In genomic region chr3:17546500-17546899, GRCh38 we compare ENCODE assay signal across 18 cellular contexts.
DNase-seq lines count a peak whose midpoint lies in the region; ATAC-seq and TF ChIP-seq lines count a peak whose summit lies in the region.
"Had no signal": no experiment of that assay in that cellular context is flagged by ENCODE, and none has a peak within 500 bp of the region (broad histone marks: within the 10 kb centered on the region; RNA-seq: fewer than 3 reads in every experiment).

No MANE protein-coding gene starts in this region.

- DNase-seq in left ventricle myocardium inferior (peak; percentile 15), right atrium auricular region (ENCODE audit: low spot score) (no peak), NCI-H2227 (lab: John Stamatoyannopoulos, UW; ENCODE audit: unreplicated experiment) (peak; percentile 50), mesendoderm (peak; percentile 49), tibial nerve (ENCODE audit: low spot score in 2 of 2) (no peak)
- DNase-seq: Calu3; CD8-positive, alpha-beta memory T cell; Kasumi-1; NCI-H1092 treated with DMSO at 0.1 percent for 48 hours; NCI-H1436; NCI-H2107; NCI-H524; RPMI8226; SHP77 treated with DMSO at 0.1 percent for 48 hours had no signal

- H4K5ac ChIP-seq in mesendoderm (ENCODE audit: low read length): no peak overlapping the region

- ATAC-seq in GM18868 (IDR thresholded peaks at IDR 0.05; ENCODE audit: unreplicated experiment): no peak
- ATAC-seq: A549, K562 had no signal

- H3K9me3 ChIP-seq in left ventricle myocardium inferior (replicated peaks): no peaks in the 10 kb centered on the region
- no peaks in the 10 kb centered on the region for H3K9me3 ChIP-seq in right atrium auricular region
- H3K9me3 ChIP-seq in HEK293 (ENCODE audit: control insufficient read depth, insufficient read depth, low read depth, low read length): no peaks in the 10 kb centered on the region
- H3K9me3 ChIP-seq in tibial nerve: no peaks in the 10 kb centered on the region
- H3K9me3 ChIP-seq: A549 had no signal

- no peak overlapping the region for H3K9ac ChIP-seq in mesendoderm (ENCODE audit: low read length)

- H3K18ac ChIP-seq in mesendoderm (ENCODE audit: low read length): peak overlapping the region; percentile 94

- intact Hi-C loops in left ventricle myocardium inferior (cut with micrococcal nuclease): no loop called here

- no peak for TF ChIP-seq POLR2A in tibial nerve (IDR thresholded peaks at IDR 0.05)

- TF ChIP-seq CTCF in left ventricle myocardium inferior (IDR thresholded peaks at IDR 0.05; ENCODE audit: borderline replicate concordance): no peak
- TF ChIP-seq CTCF in right atrium auricular region (IDR thresholded peaks at IDR 0.05): no peak
- TF ChIP-seq CTCF in HEK293 (tag by site-specific recombination; IDR thresholded peaks at IDR 0.05): no peak
- TF ChIP-seq CTCF in tibial nerve (IDR thresholded peaks at IDR 0.05): no peak

- H3K56ac ChIP-seq in mesendoderm (ENCODE audit: low read length): no peak overlapping the region

- no peak overlapping the region for H2BK15ac ChIP-seq in mesendoderm (replicated peaks; ENCODE audit: low read depth)

- peak overlapping the region; percentile 52 for H3K4ac ChIP-seq in mesendoderm (ENCODE audit: low read depth, low read length)

- no peak overlapping the region for H2AK5ac ChIP-seq in mesendoderm (ENCODE audit: low read length)

- POLR2A ChIA-PET in HEK293 (lab: Yijun Ruan, JAX): no interaction called here

- H3K4me2 ChIP-seq in mesendoderm (ENCODE audit: low read length): no peak overlapping the region
- H3K4me2 ChIP-seq: A549 had no signal

- H3K4me1 ChIP-seq in left ventricle myocardium inferior: peaks cover 8% of the 10 kb centered on the region
- H3K4me1 ChIP-seq in right atrium auricular region: no peaks in the 10 kb centered on the region
- H3K4me1 ChIP-seq in HEK293 (ENCODE audit: control insufficient read depth, insufficient read depth, low read length): peaks cover 14% of the 10 kb centered on the region; the same call in 1 of the 2 replicates
- no peaks in the 10 kb centered on the region for H3K4me1 ChIP-seq in mesendoderm (ENCODE audit: control insufficient read depth, low read depth, low read length)
- no peaks in the 10 kb centered on the region for H3K4me1 ChIP-seq in tibial nerve
- H3K4me1 ChIP-seq: A549 had no signal

- H3K79me1 ChIP-seq in mesendoderm (ENCODE audit: low read length): no peaks in the 10 kb centered on the region

- H3K27me3 ChIP-seq in left ventricle myocardium inferior (ENCODE audit: low read depth) (no peaks in the 10 kb centered on the region), right atrium auricular region (no peaks in the 10 kb centered on the region), mesendoderm (ENCODE audit: insufficient read depth, low read length, poor library complexity) (no peaks in the 10 kb centered on the region), tibial nerve (no peaks in the 10 kb centered on the region)

- no peak overlapping the region for H3K4me3 ChIP-seq in left ventricle myocardium inferior
- H3K4me3 ChIP-seq in right atrium auricular region: no peak overlapping the region
- H3K4me3 ChIP-seq in HEK293 (ENCODE audit: low read depth, low read length): no peak overlapping the region
- no peak overlapping the region for H3K4me3 ChIP-seq in mesendoderm (ENCODE audit: low read length)
- H3K4me3 ChIP-seq in tibial nerve: no peak overlapping the region
- H3K4me3 ChIP-seq: A549, K562 had no signal

- H3K23ac ChIP-seq in mesendoderm (ENCODE audit: low read length): no peak overlapping the region

- H3K36me3 ChIP-seq in left ventricle myocardium inferior (no peaks in the 10 kb centered on the region), right atrium auricular region (no peaks in the 10 kb centered on the region), HEK293 (ENCODE audit: control insufficient read depth in 2 of 2, insufficient read depth in 1 of 2, low read length in 2 of 2) (no peaks in the 10 kb centered on the region), mesendoderm (ENCODE audit: control insufficient read depth, insufficient read depth, low read length) (no peaks in the 10 kb centered on the region), tibial nerve (peaks cover 0 to 29% (median 0%) of the 10 kb centered on the region in 3 donors)

- H4K8ac ChIP-seq in mesendoderm (ENCODE audit: low read depth, low read length): no peak overlapping the region

- no peak overlapping the region for H2BK5ac ChIP-seq in mesendoderm (ENCODE audit: low read length)

- H3K27ac ChIP-seq in left ventricle myocardium inferior (replicated peaks) (no peak overlapping the region), right atrium auricular region (no peak overlapping the region), HEK293 (ENCODE audit: extremely low read depth, low read depth, low read length) (no peak overlapping the region), mesendoderm (ENCODE audit: low read depth, low read length) (peak overlapping the region; percentile 73), tibial nerve (no peak overlapping the region)
- H3K27ac ChIP-seq: A549 had no signal

- no peak for TF ChIP-seq EP300 in tibial nerve (IDR thresholded peaks at IDR 0.05)

- no CpG with 5 or more reads among the region's 9 CpGs for WGBS in mesendoderm (ENCODE audit: extremely low coverage, insufficient coverage, low lambda C conversion rate)
- 93 to 94% methylated on average over 9 of the region's 9 CpGs for WGBS in tibial nerve, 2 donors

- no peaks in the 10 kb centered on the region for H3K79me2 ChIP-seq in mesendoderm (ENCODE audit: control insufficient read depth, insufficient read depth, low read length)

- peak overlapping the region; percentile 28 for H2BK120ac ChIP-seq in mesendoderm (ENCODE audit: low read depth, low read length)

- CTCF ChIA-PET in HEK293 (lab: Yijun Ruan, JAX): no interaction called here

TF ChIP-seq in HEK293, 187 proteins besides CTCF, POLR2A, EP300 and RAD21:
- no peak for TF ChIP-seq ZFP69B (tag by site-specific recombination; IDR thresholded peaks at IDR 0.05)
- TF ChIP-seq ZNF398 (tag by site-specific recombination; IDR thresholded peaks at IDR 0.05): no peak
- TF ChIP-seq ZNF24 (tag by site-specific recombination; IDR thresholded peaks at IDR 0.05): no peak
- TF ChIP-seq ZNF362 (tag by site-specific recombination; IDR thresholded peaks at IDR 0.05): no peak
- no peak for TF ChIP-seq SETDB1 (IDR thresholded peaks at IDR 0.05; ENCODE audit: insufficient read length, low read length)
- TF ChIP-seq ZNF112 (tag by site-specific recombination; IDR thresholded peaks at IDR 0.05): no peak
- peak; percentile 68; the same call in 1 of the 2 replicates for TF ChIP-seq ZNF202 (tag by site-specific recombination; IDR thresholded peaks at IDR 0.05; ENCODE audit: borderline replicate concordance)
TF ChIP-seq in HEK293: peak in this region for 1.

Comparison
In these comparisons a context has a peak if more than half of its experiments do, and no peak if none do; other contexts are left out.
1. DNase-seq: peak in left ventricle myocardium inferior (single experiment), NCI-H2227 (single experiment) and mesendoderm (single experiment); none in right atrium auricular region (single experiment) and tibial nerve (0 of 2).